In genomic region chr19:2457394-2458037, GRCh38 we compare ENCODE assay signal across 8 cellular contexts. TPM values are rescaled to one million over a fixed set of nuclear protein-coding genes. Genes with fewer than 3 reads are reported as not detected.
DNase-seq lines count a peak whose midpoint lies in the region; ATAC-seq and TF ChIP-seq lines count a peak whose summit lies in the region.

No MANE protein-coding gene starts in this region.

- H3K14ac ChIP-seq in IMR-90 (replicated peaks; ENCODE audit: low read depth, low read length), result peak overlapping the region; percentile 10

- no peak overlapping the region for H3K23ac ChIP-seq in IMR-90 (ENCODE audit: low read depth, low read length)

- peak overlapping the region; percentile 68 to 97 (median 93) for H3K27ac Mint-ChIP-seq in naive thymus-derived CD8-positive, alpha-beta T cell

- CTCF ChIA-PET in AG04450 (lab: Charles Lee), result interaction anchor here (0.6 to 1.7 kb wide), 3 partner anchors 14 to 180 kb away, joined by 3 to 4 read pairs (median 4); no protein-coding TSS in a partner anchor
- CTCF ChIA-PET in IMR-90 (lab: Yijun Ruan, JAX), result interaction anchor here (0.9 to 1.0 kb wide), 2 partner anchors 15 to 145 kb away, joined by 3 read pairs; no protein-coding TSS in a partner anchor

- no peak for TF ChIP-seq POLR2A in IMR-90 (IDR thresholded peaks at IDR 0.05; ENCODE audit: low read depth, low read length)

- peak overlapping the region; percentile 90 for H4K5ac ChIP-seq in IMR-90 (ENCODE audit: low read depth, low read length)

- no peak overlapping the region for H3K27ac ChIP-seq in AG04450 (ENCODE audit: low read depth, low read length)
- peak overlapping the region; percentile 84 for H3K27ac ChIP-seq in IMR-90 (ENCODE audit: insufficient read depth, low read length)

- POLR2A ChIA-PET in AG04450 (lab: Yijun Ruan, JAX), result interaction anchor here (0.7 to 3.8 kb wide), 5 partner anchors 8 to 154 kb away, joined by 5 to 46 read pairs (median 7); partner anchors contain the start of genes GADD45B and TIMM13
- POLR2A ChIA-PET in IMR-90 (lab: Charles Lee; ENCODE audit: unreplicated experiment), result interaction anchor here (0.6 kb wide), 1 partner anchor 84 kb away, joined by 5 read pairs; no protein-coding TSS in a partner anchor
- POLR2A ChIA-PET in naive thymus-derived CD8-positive, alpha-beta T cell (lab: Charles Lee), result interaction anchor here (0.6 to 5.3 kb wide), 10 partner anchors 11 to 327 kb away, joined by 3 to 51 read pairs (median 4); partner anchors contain the start of genes GADD45B, LSM7, SPPL2B and THOP1

- H3K4me2 ChIP-seq in IMR-90 (ENCODE audit: low read depth, low read length), result peak overlapping the region; percentile 92

- no peaks in the 10 kb centered on the region for H3K36me3 ChIP-seq in IMR-90 (ENCODE audit: control insufficient read depth, insufficient read depth, low read length)

- H3K4me1 ChIP-seq in IMR-90 (ENCODE audit: control insufficient read depth, insufficient read depth, low read length), result peaks cover 3% of the 10 kb centered on the region; the same call in 1 of the 2 replicates

- no TSS peak for BruUV-seq in IMR-90 (replicated peaks; lab: Mats Ljungman, UMichigan)

- H2BK5ac ChIP-seq in IMR-90 (ENCODE audit: low read depth, low read length, poor library complexity, severe bottlenecking), result peak overlapping the region; percentile 65

- TF ChIP-seq CTCF in AG04450 (IDR thresholded peaks at IDR 0.05; ENCODE audit: low read depth, low read length) (no peak), IMR-90 (conservative IDR thresholded peaks at IDR 0.05; ENCODE audit: low read depth, low read length) (no peak), choroid plexus epithelial cell (conservative IDR thresholded peaks at IDR 0.05; ENCODE audit: low read depth, low read length) (no peak)

- H3K27me3 ChIP-seq in AG04450 (ENCODE audit: control insufficient read depth, insufficient read depth, low read length) (no peaks in the 10 kb centered on the region), IMR-90 (ENCODE audit: control insufficient read depth, insufficient read depth, low read length) (no peaks in the 10 kb centered on the region)

- H3K4me3 ChIP-seq in AG04450 (ENCODE audit: low read depth, low read length) (peak overlapping the region; percentile 53), IMR-90 (ENCODE audit: insufficient read depth, low read depth, low read length) (no peak overlapping the region; the same call in 1 of the 2 replicates), choroid plexus epithelial cell (ENCODE audit: low read depth, low read length) (peak overlapping the region; percentile 41)

- WGBS in IMR-90 (ENCODE audit: extremely low coverage in 2 of 2, insufficient read length in 1 of 2), 2 experiments, result 83% methylated on average over 1 of the region's 8 CpGs; no CpG with 5 or more reads in 1 of the 2 experiments

- H3K9me3 ChIP-seq in AG04450 (ENCODE audit: control insufficient read depth, insufficient read depth, low read length) (no peaks in the 10 kb centered on the region; the same call in 1 of the 2 replicates), IMR-90 (ENCODE audit: control insufficient read depth, insufficient read depth, low read length) (no peaks in the 10 kb centered on the region)

- peak overlapping the region; percentile 52 for H3K4ac ChIP-seq in IMR-90 (ENCODE audit: low read depth, low read length)

- H3K56ac ChIP-seq in IMR-90 (ENCODE audit: extremely low read depth, insufficient read depth, low read length), result no peak overlapping the region

- peak overlapping the region; percentile 65; the same call in 1 of the 2 replicates for H3K9ac ChIP-seq in IMR-90 (ENCODE audit: low read depth, low read length)

- no peaks in the 10 kb centered on the region for H3K36me3 Mint-ChIP-seq in naive thymus-derived CD8-positive, alpha-beta T cell

- H4K91ac ChIP-seq in IMR-90 (ENCODE audit: insufficient read depth, low read depth, low read length), result peak overlapping the region; percentile 69

- intact Hi-C loops in IMR-90 (cut with micrococcal nuclease), result no loop called here

- H2BK120ac ChIP-seq in IMR-90 (ENCODE audit: low read depth, low read length), result 0 out of 2 replicates have a peak overlapping the region, but pooled peaks have one; percentile 0

- no peak overlapping the region for H2BK15ac ChIP-seq in IMR-90 (ENCODE audit: low read depth, low read length)

- H3K9me3 Mint-ChIP-seq in naive thymus-derived CD8-positive, alpha-beta T cell, result no peaks in the 10 kb centered on the region

- peaks cover 33% of the 10 kb centered on the region for H4K20me1 ChIP-seq in IMR-90 (ENCODE audit: insufficient read depth, low read length)

- H3K79me1 ChIP-seq in IMR-90 (ENCODE audit: low read depth in 1 of 2, low read length in 2 of 2), result peaks cover 0 to 38% of the 10 kb centered on the region in 2 experiments; a peak in 2 of 4 replicates

- H2BK20ac ChIP-seq in IMR-90 (ENCODE audit: low read depth, low read length), result no peak overlapping the region

- DNase-seq in AG04450 (ENCODE audit: low read depth, low spot score) (no peak), IMR-90 (no peak), choroid plexus epithelial cell (ENCODE audit: low read depth) (no peak), NCI-H1436 (lab: John Stamatoyannopoulos, UW) (no peak), NCI-H1436 treated with DMSO at 0.1 percent for 48 hours (lab: John Stamatoyannopoulos, UW) (no peak)
- no peak for DNase-seq in naive thymus-derived CD8-positive, alpha-beta T cell

- H3K18ac ChIP-seq in IMR-90 (ENCODE audit: low read depth, low read length), result no peak overlapping the region

- ATAC-seq in IMR-90 (ENCODE audit: low read depth) (no peak), GM18907 (IDR thresholded peaks at IDR 0.05; ENCODE audit: unreplicated experiment) (no peak), HG02759 (IDR thresholded peaks at IDR 0.05; ENCODE audit: unreplicated experiment) (no peak)
- ATAC-seq in naive thymus-derived CD8-positive, alpha-beta T cell, result no peak

- 0 out of 2 replicates have a peak, but pooled peaks cover 9% of the 10 kb centered on the region for H3K9me1 ChIP-seq in IMR-90 (ENCODE audit: insufficient read depth, low read length)

- in situ Hi-C loops in IMR-90 (cut with MboI; ENCODE audit: low sequenced_read_pairs), result no loop called here

- H4K8ac ChIP-seq in IMR-90 (ENCODE audit: low read depth in 2 of 2, low read length in 2 of 2), result peak overlapping the region; percentile 80 to 90

- H3K4me3 Mint-ChIP-seq in naive thymus-derived CD8-positive, alpha-beta T cell, result peak overlapping the region; percentile 69 to 87 (median 83)

- H2AFZ ChIP-seq in IMR-90 (replicated peaks; ENCODE audit: low read length, poor library complexity), result peak overlapping the region; percentile 89

- peaks cover 15 to 28% (median 19%) of the 10 kb centered on the region in 4 donors for H3K4me1 Mint-ChIP-seq in naive thymus-derived CD8-positive, alpha-beta T cell

- no peak overlapping the region; the same call in 1 of the 2 replicates for H2AK5ac ChIP-seq in IMR-90 (ENCODE audit: low read depth, low read length)

- dilution Hi-C loops in IMR-90 (cut with HindIII; ENCODE audit: low sequenced_read_pairs, unreplicated experiment), result no loop called here

- H3K27me3 Mint-ChIP-seq in naive thymus-derived CD8-positive, alpha-beta T cell, result peaks cover 0 to 4% (median 0%) of the 10 kb centered on the region in 5 donors

- TF ChIP-seq RAD21 in IMR-90 (IDR thresholded peaks at IDR 0.05; ENCODE audit: low read length), result no peak

- H2AK9ac ChIP-seq in IMR-90 (replicated peaks; ENCODE audit: low read depth, low read length, poor library complexity), result peak overlapping the region; percentile 77

TF ChIP-seq in IMR-90, 13 proteins besides CTCF, POLR2A, EP300 and RAD21:
- TF ChIP-seq NFE2L2 (IDR thresholded peaks at IDR 0.05; ENCODE audit: low read depth, low read length), result no peak

RNA-seq across cellular contexts. Expression of gene LMNB2, which starts 0.8 kb away (rescaled TPM):
- polyA plus RNA-seq in AG04450 (2011; rRNA removed) (49.5 and 54.3 TPM in 2 replicates), IMR-90 (2012; rRNA removed) (106 and 117 TPM in 2 replicates)
- 45.7 and 54.0 TPM in 2 replicates for polyA minus RNA-seq in AG04450 (2011; rRNA and poly(A)+ RNA removed)
- 104 and 108 TPM in 2 replicates for total RNA-seq in IMR-90 (2012; rRNA removed)
- 57.0 and 66.3 TPM in 2 replicates for polyA plus RNA-seq in IMR-90 (2012; cell fraction: cytosol; rRNA removed)
- polyA plus RNA-seq in IMR-90 (2012; cell fraction: nucleus; rRNA removed; ENCODE audit: low replicate concordance), result 88.6 and 109 TPM in 2 replicates
- total RNA-seq in naive thymus-derived CD8-positive, alpha-beta T cell, result 10 to 100 TPM; 17.3 to 19.6 TPM
- polyA plus RNA-seq in naive thymus-derived CD8-positive, alpha-beta T cell, result 10 to 100 TPM in 1 of 3 donors, 1 to 10 TPM in 2; 5.4 to 10.5 (median 7.4) TPM

RNA-seq across cellular contexts. Expression of gene GADD45B, which starts 18.4 kb away (rescaled TPM):
- polyA plus RNA-seq in AG04450 (2011; rRNA removed) (18.5 and 24.8 TPM in 2 replicates), IMR-90 (2012; rRNA removed) (84.0 and 106 TPM in 2 replicates)
- 18.6 and 29.1 TPM in 2 replicates for polyA minus RNA-seq in AG04450 (2011; rRNA and poly(A)+ RNA removed)
- total RNA-seq in IMR-90 (2012; rRNA removed), result 28.1 and 30.1 TPM in 2 replicates
- 70.3 and 87.0 TPM in 2 replicates for polyA plus RNA-seq in IMR-90 (2012; cell fraction: cytosol; rRNA removed)
- polyA plus RNA-seq in IMR-90 (2012; cell fraction: nucleus; rRNA removed; ENCODE audit: low replicate concordance), result 301 and 400 TPM in 2 replicates
- total RNA-seq in naive thymus-derived CD8-positive, alpha-beta T cell, result 100 to 1,000 TPM; 108 to 115 TPM
- polyA plus RNA-seq in naive thymus-derived CD8-positive, alpha-beta T cell, result 10 to 100 TPM; 41.0 to 57.3 (median 43.8) TPM

RNA-seq across cellular contexts. Expression of gene TIMM13, which starts 30.1 kb away (rescaled TPM):
- 21.6 and 34.3 TPM in 2 replicates for polyA plus RNA-seq in AG04450 (2011; rRNA removed)
- 6.3 and 7.3 TPM in 2 replicates for polyA minus RNA-seq in AG04450 (2011; rRNA and poly(A)+ RNA removed)
- total RNA-seq in IMR-90 (2012; rRNA removed), result 21.0 and 29.2 TPM in 2 replicates
- 62.3 and 93.7 TPM in 2 replicates for polyA plus RNA-seq in IMR-90 (2012; rRNA removed)
- polyA plus RNA-seq in IMR-90 (2012; cell fraction: cytosol; rRNA removed), result 73.2 and 85.8 TPM in 2 replicates
- 30.1 and 56.4 TPM in 2 replicates for polyA plus RNA-seq in IMR-90 (2012; cell fraction: nucleus; rRNA removed; ENCODE audit: low replicate concordance)
- total RNA-seq in naive thymus-derived CD8-positive, alpha-beta T cell, result 10 to 100 TPM; 33.6 to 38.3 TPM
- 10 to 100 TPM; 74.4 to 92.2 (median 83.0) TPM for polyA plus RNA-seq in naive thymus-derived CD8-positive, alpha-beta T cell
